23 cellular contexts compared by ENCODE assay signal in genomic region chr1:97877307-97877706, GRCh38. TPM values are rescaled to one million over a fixed set of nuclear protein-coding genes. Genes with fewer than 3 reads are reported as not detected.
DNase-seq lines count a peak whose midpoint lies in the region; ATAC-seq, FAIRE-seq and TF ChIP-seq lines count a peak whose summit lies in the region.
"Had no signal": no experiment of that assay in that cellular context is flagged by ENCODE, and none has a peak within 500 bp of the region (broad histone marks: within the 10 kb centered on the region; RNA-seq: fewer than 3 reads in every experiment).

No MANE protein-coding gene starts in this region.

- no peak for DNase-seq in HepG2 (ENCODE audit: low spot score)
- DNase-seq in right lobe of liver = no peak
- no peak for DNase-seq in chondrocyte (ENCODE audit: low spot score)
- peak; percentile 2 for DNase-seq in hepatic stellate cell (ENCODE audit: low spot score)
- no peak for DNase-seq in glutamatergic neuron
- DNase-seq in NK-92 treated with Interleukin-12 subunit alpha and Interleukin-12 subunit beta, amount 100 ng/mL, for 24 hours (lab: John Stamatoyannopoulos, UW) = no peak
- DNase-seq: 8988T, DMS79, H9, Karpas-422, NCI-H1694, NCI-H2081 treated with DMSO at 0.1 percent for 48 hours, NCI-H2171 treated with DMSO at 0.1 percent for 48 hours, NCI-H524 treated with DMSO at 0.1 percent for 48 hours, NCI-H82, Peyer's patch had no signal

- WGBS in HepG2 (ENCODE audit: low lambda C conversion rate) = 69% methylated on average over 2 of the region's 2 CpGs
- 93% methylated on average over 2 of the region's 2 CpGs for WGBS in right lobe of liver (ENCODE audit: insufficient coverage, low coverage, low lambda C conversion rate, missing lambda C conversion rate)

- H3K4me3 Mint-ChIP-seq in chondrocyte (ENCODE audit: unreplicated experiment) (no peak overlapping the region), glutamatergic neuron (ENCODE audit: unreplicated experiment) (no peak overlapping the region)
- H3K4me3 Mint-ChIP-seq: B cell, CD14-positive monocyte, H9, IgD-negative memory B cell had no signal

- H3K27ac Mint-ChIP-seq in chondrocyte (ENCODE audit: unreplicated experiment) = peak overlapping the region; percentile 45
- H3K27ac Mint-ChIP-seq in glutamatergic neuron (ENCODE audit: unreplicated experiment) = no peak overlapping the region
- H3K27ac Mint-ChIP-seq: B cell, H9, IgD-negative memory B cell had no signal

- H3K9me3 ChIP-seq in HepG2 (ENCODE audit: low read length) = no peaks in the 10 kb centered on the region
- no peaks in the 10 kb centered on the region for H3K9me3 ChIP-seq in right lobe of liver
- H3K9me3 ChIP-seq: Peyer's patch had no signal

- FAIRE-seq in HepG2 (lab: Jason Lieb, UNC) = no peak
- FAIRE-seq: HTR-8/SVneo had no signal

- TF ChIP-seq EP300 in HepG2 (IDR thresholded peaks at IDR 0.05; ENCODE audit: low read depth in 2 of 2, low read length in 2 of 2) (no peak), HepG2 (CRISPR knock-in tag; IDR thresholded peaks at IDR 0.05; ENCODE audit: borderline replicate concordance) (no peak)

- no peaks in the 10 kb centered on the region for H4K20me1 ChIP-seq in HepG2 (ENCODE audit: insufficient read depth, low read length)

- H3K36me3 ChIP-seq in HepG2 (replicated peaks in 1 of 2; ENCODE audit: control insufficient read depth in 1 of 2, insufficient read depth in 2 of 2, low read length in 2 of 2) = no peaks in the 10 kb centered on the region
- H3K36me3 ChIP-seq in right lobe of liver = peaks cover 0 to 17% (median 3%) of the 10 kb centered on the region in 4 donors

- CTCF ChIA-PET in HepG2 (lab: Yijun Ruan, JAX; ENCODE audit: low intra/inter-chr PET ratio, low total read pairs) = no interaction called here

- in situ Hi-C loops in HepG2 (cut with HindIII; ENCODE audit: extremely low pct_ligation_motif_present, low pct_unique_long_range_greater_than_20kb) = no loop called here

- H3K4me1 Mint-ChIP-seq in chondrocyte (ENCODE audit: low read depth) (peaks cover 9% of the 10 kb centered on the region), glutamatergic neuron (ENCODE audit: low read depth, unreplicated experiment) (no peaks in the 10 kb centered on the region)
- H3K4me1 Mint-ChIP-seq: B cell, H9, IgD-negative memory B cell had no signal

- ATAC-seq in HepG2 = no peak
- ATAC-seq in right lobe of liver = no peak
- no peak for ATAC-seq in HG03457 (IDR thresholded peaks at IDR 0.05; ENCODE audit: unreplicated experiment)
- ATAC-seq: SK-N-SH treated with all-trans-retinoic acid at 6 μM for 48 hours had no signal

- H3K9me3 Mint-ChIP-seq in chondrocyte (ENCODE audit: low read depth) (no peaks in the 10 kb centered on the region), glutamatergic neuron (ENCODE audit: unreplicated experiment) (no peaks in the 10 kb centered on the region)
- H3K9me3 Mint-ChIP-seq: CD14-positive monocyte, H9, IgD-negative memory B cell had no signal

- no peak for TF ChIP-seq RAD21 in HepG2 (CRISPR knock-in tag; IDR thresholded peaks at IDR 0.05)

- no peak overlapping the region for H2AFZ ChIP-seq in HepG2 (ENCODE audit: low read length)

- no peaks in the 10 kb centered on the region for H3K27me3 ChIP-seq in HepG2 (ENCODE audit: control insufficient read depth in 1 of 2, insufficient read depth in 2 of 2, low read length in 2 of 2)
- H3K27me3 ChIP-seq in right lobe of liver = no peaks in the 10 kb centered on the region
- H3K27me3 ChIP-seq: Peyer's patch had no signal

- no peak overlapping the region for H3K9ac ChIP-seq in HepG2 (ENCODE audit: insufficient read depth, low read depth, low read length)

- POLR2A ChIA-PET in HepG2 (lab: Yijun Ruan, JAX) = no interaction called here

- H3K4me1 ChIP-seq in HepG2 (ENCODE audit: insufficient read depth, low read length) (no peaks in the 10 kb centered on the region), right lobe of liver (no peaks in the 10 kb centered on the region)
- H3K4me1 ChIP-seq: Peyer's patch had no signal

- TF ChIP-seq POLR2A in HepG2 (IDR thresholded peaks at IDR 0.05; ENCODE audit: insufficient read depth in 1 of 2, low read depth in 2 of 2, low read length in 2 of 2) = no peak
- no peak for TF ChIP-seq POLR2A in right lobe of liver (IDR thresholded peaks at IDR 0.05)

- no peak overlapping the region for H3K4me2 ChIP-seq in HepG2 (ENCODE audit: low read depth, low read length)

- TF ChIP-seq CTCF in HepG2 (CRISPR knock-in tag; IDR thresholded peaks at IDR 0.05) = no peak
- no peak for TF ChIP-seq CTCF in right lobe of liver (IDR thresholded peaks at IDR 0.05)
- TF ChIP-seq CTCF in chondrocyte (IDR thresholded peaks at IDR 0.05) = no peak
- TF ChIP-seq CTCF in glutamatergic neuron (IDR thresholded peaks at IDR 0.05; ENCODE audit: partially characterized antibody, unreplicated experiment) = no peak

- H3K27me3 Mint-ChIP-seq in chondrocyte (ENCODE audit: low read depth) (no peaks in the 10 kb centered on the region), glutamatergic neuron (ENCODE audit: unreplicated experiment) (no peaks in the 10 kb centered on the region)
- H3K27me3 Mint-ChIP-seq: B cell, IgD-negative memory B cell had no signal

- no peaks in the 10 kb centered on the region for H3K79me2 ChIP-seq in HepG2 (ENCODE audit: insufficient read depth, low read length)

- no peak overlapping the region for H3K27ac ChIP-seq in HepG2 (ENCODE audit: extremely low read length, insufficient read depth, low read length)
- H3K27ac ChIP-seq in right lobe of liver = no peak overlapping the region
- H3K27ac ChIP-seq: HL-60, Peyer's patch had no signal

- H3K4me3 ChIP-seq in HepG2 (replicated peaks in 1 of 3; ENCODE audit: insufficient read depth in 1 of 3, low read depth in 2 of 3, low read length in 3 of 3) (no peak overlapping the region), right lobe of liver (no peak overlapping the region)
- H3K4me3 ChIP-seq: Peyer's patch had no signal

- BruUV-seq in HepG2 (replicated peaks; lab: Mats Ljungman, UMichigan) = no TSS peak

- H3K36me3 Mint-ChIP-seq in chondrocyte (ENCODE audit: low read depth) = no peaks in the 10 kb centered on the region
- H3K36me3 Mint-ChIP-seq in glutamatergic neuron (ENCODE audit: unreplicated experiment) = no peaks in the 10 kb centered on the region

- intact Hi-C loops in HepG2 (cut with micrococcal nuclease; ENCODE audit: unreplicated experiment) (no loop called here), right lobe of liver (cut with DNase I) (no loop called here)

TF ChIP-seq in HepG2, 621 proteins besides CTCF, POLR2A, EP300 and RAD21:
- TF ChIP-seq PHB2 (IDR thresholded peaks at IDR 0.05; ENCODE audit: partially characterized antibody) (no peak), USF2 (IDR thresholded peaks at IDR 0.05; ENCODE audit: low read depth, low read length) (0 out of 2 replicates have a peak, but pooled peaks have one; percentile 17), USF2 (CRISPR knock-in tag; IDR thresholded peaks at IDR 0.05; ENCODE audit: borderline replicate concordance) (no peak)
TF ChIP-seq in HepG2: peak in this region for 1.

RNA-seq across cellular contexts. Expression of gene DPYD, which starts 43.5 kb away (rescaled TPM):
- total RNA-seq in HepG2 (2016; rRNA removed; fragmentation: Illumina TruSeq; extraction: Trizol) (3.4 and 3.8 TPM in 2 replicates), right lobe of liver (10 to 100 TPM; 25.2 to 74.4 (median 40.0) TPM), chondrocyte (5.3 to 46.3 TPM (median 6.8 TPM) in 3 replicates), glutamatergic neuron (ENCODE audit: unreplicated experiment) (12.8 TPM)
- total RNA-seq in HepG2 (2016; cell fraction: cytosol; rRNA removed; fragmentation: Illumina TruSeq; extraction: Trizol; ENCODE audit: low read depth) = 0.30 and 0.79 TPM in 2 replicates
- 3.4 and 3.7 TPM in 2 replicates for total RNA-seq in HepG2 (2016; cell fraction: insoluble cytoplasmic fraction; rRNA removed; fragmentation: Illumina TruSeq; extraction: Trizol)
- 0.65 and 0.93 TPM in 2 replicates for total RNA-seq in HepG2 (2016; cell fraction: membrane; rRNA removed; fragmentation: Illumina TruSeq; extraction: Trizol)
- total RNA-seq in HepG2 (2016; cell fraction: nucleus; rRNA removed; fragmentation: Illumina TruSeq; extraction: Trizol) = 6.6 and 8.7 TPM in 2 replicates
- polyA plus RNA-seq in HepG2 (2011; rRNA removed) = 1.3 and 1.9 TPM in 2 replicates
- polyA plus RNA-seq in HepG2 (2011; cell fraction: cytosol; rRNA removed) = 0.71 and 1.7 TPM in 2 replicates
- 0.85 and 1.5 TPM in 2 replicates for polyA plus RNA-seq in HepG2 (2011; cell fraction: nucleus; rRNA removed)
- 3.0 and 4.7 TPM in 2 replicates for polyA plus RNA-seq in HepG2 (2012)
- polyA plus RNA-seq in HepG2 (2016; cell fraction: cytosol; fragmentation: Illumina TruSeq; extraction: Trizol; ENCODE audit: low read depth) = 0.05 TPM in 2 replicates
- 2.0 and 2.5 TPM in 2 replicates for polyA plus RNA-seq in HepG2 (2016; cell fraction: insoluble cytoplasmic fraction; fragmentation: Illumina TruSeq; extraction: Trizol; ENCODE audit: low read depth)
- polyA plus RNA-seq in HepG2 (2016; cell fraction: membrane; fragmentation: Illumina TruSeq; extraction: Trizol; ENCODE audit: low read depth) = 0.40 and 0.43 TPM in 2 replicates
- polyA plus RNA-seq in HepG2 (2016; cell fraction: nucleus; fragmentation: Illumina TruSeq; extraction: Trizol; ENCODE audit: insufficient read depth, low read depth) = 1.2 and 1.4 TPM in 2 replicates
- 5.7 and 22.6 TPM in 2 replicates for polyA minus RNA-seq in HepG2 (2011; rRNA and poly(A)+ RNA removed; ENCODE audit: low replicate concordance)
- polyA minus RNA-seq in HepG2 (2011; cell fraction: cytosol; rRNA and poly(A)+ RNA removed) = 1.6 and 3.3 TPM in 2 replicates
- 24.5 and 31.8 TPM in 2 replicates for polyA minus RNA-seq in HepG2 (2011; cell fraction: nucleus; rRNA and poly(A)+ RNA removed)
